ENCODE assay signal across 9 cellular contexts in genomic region chr15:79595995-79596622, GRCh38.
DNase-seq lines count a peak whose midpoint lies in the region; ATAC-seq and TF ChIP-seq lines count a peak whose summit lies in the region.
"Had no signal": no experiment of that assay in that cellular context is flagged by ENCODE, and none has a peak within 500 bp of the region (broad histone marks: within the 10 kb centered on the region; RNA-seq: fewer than 3 reads in every experiment).

No MANE protein-coding gene starts in this region.

- H3K9ac ChIP-seq in NT2/D1 (ENCODE audit: insufficient read length, low read depth) = no peak overlapping the region

- H4K20me1 ChIP-seq in hepatocyte (ENCODE audit: insufficient read depth, poor library complexity, severe bottlenecking) = no peaks in the 10 kb centered on the region

- no peak overlapping the region for H3K4me3 ChIP-seq in NT2/D1 (ENCODE audit: insufficient read length, low read depth)
- H3K4me3 ChIP-seq in hepatocyte = no peak overlapping the region

- H3K4me1 Mint-ChIP-seq in activated naive CD8-positive, alpha-beta T cell treated with anti-CD3 and anti-CD28 coated beads, Interleukin-2, amount 10 ng/mL, durations not matched to agents 7 days and 5 days = peaks cover 3% of the 10 kb centered on the region
- H3K4me1 Mint-ChIP-seq: CD8-positive, alpha-beta memory T cell had no signal

- H3K9me3 ChIP-seq in NT2/D1 (ENCODE audit: insufficient read depth, low read length) (no peaks in the 10 kb centered on the region), hepatocyte (ENCODE audit: low read depth) (no peaks in the 10 kb centered on the region)

- no peak overlapping the region for H2AFZ ChIP-seq in hepatocyte

- peaks cover 19% of the 10 kb centered on the region for H3K27me3 Mint-ChIP-seq in activated naive CD8-positive, alpha-beta T cell treated with anti-CD3 and anti-CD28 coated beads, Interleukin-2, amount 10 ng/mL, durations not matched to agents 7 days and 5 days

- peak; percentile 78 for TF ChIP-seq CTCF in hepatocyte (IDR thresholded peaks at IDR 0.05; ENCODE audit: poor library complexity)

- H3K9me3 Mint-ChIP-seq in activated naive CD8-positive, alpha-beta T cell treated with anti-CD3 and anti-CD28 coated beads, Interleukin-2, amount 10 ng/mL, durations not matched to agents 7 days and 5 days = no peaks in the 10 kb centered on the region

- H3K36me3 ChIP-seq in NT2/D1 (ENCODE audit: insufficient read depth, insufficient read length, low read length) (no peaks in the 10 kb centered on the region), hepatocyte (replicated peaks; ENCODE audit: insufficient read depth, low read depth) (no peaks in the 10 kb centered on the region)

- H3K9me2 ChIP-seq in hepatocyte (replicated peaks; ENCODE audit: insufficient read depth) = no peaks in the 10 kb centered on the region

- no peak overlapping the region for H3K27ac Mint-ChIP-seq in activated naive CD8-positive, alpha-beta T cell treated with anti-CD3 and anti-CD28 coated beads, Interleukin-2, amount 10 ng/mL, durations not matched to agents 7 days and 5 days
- H3K27ac Mint-ChIP-seq: CD8-positive, alpha-beta memory T cell had no signal

- no peaks in the 10 kb centered on the region for H3K36me3 Mint-ChIP-seq in activated naive CD8-positive, alpha-beta T cell treated with anti-CD3 and anti-CD28 coated beads, Interleukin-2, amount 10 ng/mL, durations not matched to agents 7 days and 5 days

- POLR2A ChIA-PET in activated naive CD8-positive, alpha-beta T cell treated with anti-CD3 and anti-CD28 coated beads, Interleukin-2, amount 10 ng/mL, durations not matched to agents 7 days and 5 days (lab: Charles Lee) = no interaction called here

- no peak overlapping the region for H3K4me3 Mint-ChIP-seq in activated naive CD8-positive, alpha-beta T cell treated with anti-CD3 and anti-CD28 coated beads, Interleukin-2, amount 10 ng/mL, durations not matched to agents 7 days and 5 days
- H3K4me3 Mint-ChIP-seq: CD8-positive, alpha-beta memory T cell had no signal

- peak in 2 of 3 experiments; percentile 18 to 19 for DNase-seq in activated CD8-positive, alpha-beta memory T cell treated with anti-CD3 and anti-CD28 coated beads for 48 hours (ENCODE audit: low read depth in 2 of 3, low spot score in 2 of 3)
- no peak for DNase-seq in activated CD8-positive, alpha-beta memory T cell treated with anti-CD3 and anti-CD28 coated beads for 24 hours
- DNase-seq in H4 (ENCODE audit: low spot score) (peak; percentile 79), KG1 (lab: John Stamatoyannopoulos, UW) (peak; percentile 47), NT2/D1 (ENCODE audit: low read depth, low spot score) (peak; percentile 93), hepatocyte (ENCODE audit: low spot score) (peak; percentile 92)
- peak; percentile 31 for DNase-seq in activated naive CD8-positive, alpha-beta T cell treated with anti-CD3 and anti-CD28 coated beads, Interleukin-2, amount 10 ng/mL, durations not matched to agents 7 days and 5 days
- DNase-seq in stimulated activated CD4-positive, alpha-beta T cell treated with anti-CD3 and anti-CD28 coated beads, Interleukin-12 subunit alpha, Interleukin-12 subunit beta, amount 100 ng/mL, for 48 hours (ENCODE audit: low read depth in 2 of 3, low spot score in 1 of 3) = peak; percentile 22 to 63 (median 52)

- no peaks in the 10 kb centered on the region for H3K79me2 ChIP-seq in hepatocyte

- H3K27me3 ChIP-seq in NT2/D1 (ENCODE audit: insufficient read depth, insufficient read length) = no peaks in the 10 kb centered on the region
- no peaks in the 10 kb centered on the region for H3K27me3 ChIP-seq in hepatocyte

- H3K4me2 ChIP-seq in hepatocyte = no peak overlapping the region

- WGBS in hepatocyte (ENCODE audit: low lambda C conversion rate, missing lambda C conversion rate) = 39% methylated on average over 4 of the region's 4 CpGs

- H3K27ac ChIP-seq in hepatocyte = no peak overlapping the region

- H3K4me1 ChIP-seq in NT2/D1 (ENCODE audit: insufficient read depth, insufficient read length) = no peaks in the 10 kb centered on the region
- H3K4me1 ChIP-seq in hepatocyte (ENCODE audit: insufficient read depth) = no peaks in the 10 kb centered on the region

- peak; percentile 95 for ATAC-seq in activated naive CD8-positive, alpha-beta T cell treated with anti-CD3 and anti-CD28 coated beads, Interleukin-2, amount 10 ng/mL, durations not matched to agents 7 days and 5 days (ENCODE audit: low read depth)
